In genomic region chr6:45174045-45174444, GRCh38 we compare ENCODE assay signal across 18 cellular contexts.
"Had no signal": no experiment of that assay in that cellular context is flagged by ENCODE, and none has a peak within 500 bp of the region (broad histone marks: within the 10 kb centered on the region; RNA-seq: fewer than 3 reads in every experiment).

No MANE protein-coding gene starts in this region.

- H3K4me3 ChIP-seq: cardiac muscle cell, heart right ventricle, prostate gland, thyroid gland, upper lobe of right lung had no signal

- H3K36me3 Mint-ChIP-seq: natural killer cell treated with Interleukin-12 subunit alpha and Interleukin-12 subunit beta and Interleukin-15 and Interleukin-18, amount 100 ng/mL, for 72 hours had no signal

- H3K27me3 Mint-ChIP-seq: natural killer cell treated with Interleukin-12 subunit alpha and Interleukin-12 subunit beta and Interleukin-15 and Interleukin-18, amount 100 ng/mL, for 72 hours had no signal

- H3K9me3 Mint-ChIP-seq: natural killer cell treated with Interleukin-12 subunit alpha and Interleukin-12 subunit beta and Interleukin-15 and Interleukin-18, amount 100 ng/mL, for 72 hours had no signal

- H3K4me3 Mint-ChIP-seq: activated CD8-positive, alpha-beta T cell treated with anti-CD3 and anti-CD28 coated beads, Interleukin-2, amount 10 ng/mL, durations not matched to agents 7 days and 5 days; natural killer cell treated with Interleukin-12 subunit alpha and Interleukin-12 subunit beta and Interleukin-15 and Interleukin-18, amount 100 ng/mL, for 72 hours; T-helper 2 cell treated with Interferon-gamma antibody and Interleukin-4, amounts not matched to agents 5 μg/mL and 100 μg/mL, for 36 hours had no signal

- H3K27ac Mint-ChIP-seq: activated CD8-positive, alpha-beta T cell treated with anti-CD3 and anti-CD28 coated beads, Interleukin-2, amount 10 ng/mL, durations not matched to agents 7 days and 5 days; natural killer cell treated with Interleukin-12 subunit alpha and Interleukin-12 subunit beta and Interleukin-15 and Interleukin-18, amount 100 ng/mL, for 72 hours; T-helper 2 cell treated with Interferon-gamma antibody and Interleukin-4, amounts not matched to agents 5 μg/mL and 100 μg/mL, for 36 hours had no signal

- H3K9me3 ChIP-seq: heart right ventricle, prostate gland, thyroid gland, upper lobe of right lung had no signal

- H3K27ac ChIP-seq: cardiac muscle cell, heart right ventricle, prostate gland, thyroid gland, upper lobe of right lung, VCaP had no signal

- H3K27me3 ChIP-seq: cardiac muscle cell, heart right ventricle, thyroid gland, upper lobe of right lung had no signal

- H3K4me1 ChIP-seq: prostate gland, thyroid gland, upper lobe of right lung had no signal

- H3K36me3 ChIP-seq: cardiac muscle cell, heart right ventricle, prostate gland, thyroid gland, upper lobe of right lung had no signal

- DNase-seq: activated CD4-positive, alpha-beta T cell treated with anti-CD3 and anti-CD28 coated beads, Interleukin-2, amount 50 U/mL, for 1 hour; activated CD8-positive, alpha-beta T cell treated with anti-CD3 and anti-CD28 coated beads, Interleukin-2, amount 10 ng/mL, durations not matched to agents 7 days and 5 days; activated naive CD4-positive, alpha-beta T cell; heart right ventricle; islet precursor cell; left cardiac atrium; midbrain; stimulated activated CD4-positive, alpha-beta T cell treated with anti-CD3 and anti-CD28 coated beads, Interleukin-4, amount 100 ng/mL, for 1 hour; stimulated activated naive CD4-positive, alpha-beta T cell treated with Interleukin-2 at 50 U/mL for 16 hours; substantia nigra; thyroid gland; upper lobe of right lung had no signal

- ATAC-seq: activated CD4-positive, CD25-positive, alpha-beta regulatory T cell treated with anti-CD3 and anti-CD28 coated beads, Interleukin-2, amount 50 U/mL, for 24 hours; activated CD8-positive, alpha-beta T cell treated with anti-CD3 and anti-CD28 coated beads, Interleukin-2, amount 10 ng/mL, durations not matched to agents 7 days and 5 days; heart right ventricle; left cardiac atrium; natural killer cell treated with Interleukin-12 subunit alpha and Interleukin-12 subunit beta and Interleukin-15 and Interleukin-18, amount 100 ng/mL, for 72 hours; upper lobe of right lung had no signal
